1 cellular context compared by ENCODE assay signal in genomic region chr6:160792711-160793110, GRCh38.
TF ChIP-seq lines count a peak whose summit lies in the region.

No MANE protein-coding gene starts in this region.

TF ChIP-seq in HCT116, 20 proteins besides CTCF, POLR2A, EP300 and RAD21:
- TF ChIP-seq, protein P1, sequence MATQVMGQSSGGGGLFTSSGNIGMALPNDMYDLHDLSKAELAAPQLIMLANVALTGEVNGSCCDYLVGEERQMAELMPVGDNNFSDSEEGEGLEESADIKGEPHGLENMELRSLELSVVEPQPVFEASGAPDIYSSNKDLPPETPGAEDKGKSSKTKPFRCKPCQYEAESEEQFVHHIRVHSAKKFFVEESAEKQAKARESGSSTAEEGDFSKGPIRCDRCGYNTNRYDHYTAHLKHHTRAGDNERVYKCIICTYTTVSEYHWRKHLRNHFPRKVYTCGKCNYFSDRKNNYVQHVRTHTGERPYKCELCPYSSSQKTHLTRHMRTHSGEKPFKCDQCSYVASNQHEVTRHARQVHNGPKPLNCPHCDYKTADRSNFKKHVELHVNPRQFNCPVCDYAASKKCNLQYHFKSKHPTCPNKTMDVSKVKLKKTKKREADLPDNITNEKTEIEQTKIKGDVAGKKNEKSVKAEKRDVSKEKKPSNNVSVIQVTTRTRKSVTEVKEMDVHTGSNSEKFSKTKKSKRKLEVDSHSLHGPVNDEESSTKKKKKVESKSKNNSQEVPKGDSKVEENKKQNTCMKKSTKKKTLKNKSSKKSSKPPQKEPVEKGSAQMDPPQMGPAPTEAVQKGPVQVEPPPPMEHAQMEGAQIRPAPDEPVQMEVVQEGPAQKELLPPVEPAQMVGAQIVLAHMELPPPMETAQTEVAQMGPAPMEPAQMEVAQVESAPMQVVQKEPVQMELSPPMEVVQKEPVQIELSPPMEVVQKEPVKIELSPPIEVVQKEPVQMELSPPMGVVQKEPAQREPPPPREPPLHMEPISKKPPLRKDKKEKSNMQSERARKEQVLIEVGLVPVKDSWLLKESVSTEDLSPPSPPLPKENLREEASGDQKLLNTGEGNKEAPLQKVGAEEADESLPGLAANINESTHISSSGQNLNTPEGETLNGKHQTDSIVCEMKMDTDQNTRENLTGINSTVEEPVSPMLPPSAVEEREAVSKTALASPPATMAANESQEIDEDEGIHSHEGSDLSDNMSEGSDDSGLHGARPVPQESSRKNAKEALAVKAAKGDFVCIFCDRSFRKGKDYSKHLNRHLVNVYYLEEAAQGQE (IDR thresholded peaks at IDR 0.05; ENCODE audit: low read depth), result no peak
- no peak for TF ChIP-seq EZH2 (IDR thresholded peaks at IDR 0.05)
- no peak for TF ChIP-seq FOSL1 (IDR thresholded peaks at IDR 0.05; ENCODE audit: low read depth)
- TF ChIP-seq, protein P2, sequence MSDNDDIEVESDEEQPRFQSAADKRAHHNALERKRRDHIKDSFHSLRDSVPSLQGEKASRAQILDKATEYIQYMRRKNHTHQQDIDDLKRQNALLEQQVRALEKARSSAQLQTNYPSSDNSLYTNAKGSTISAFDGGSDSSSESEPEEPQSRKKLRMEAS (IDR thresholded peaks at IDR 0.05), result no peak
